In the genomic region with DNA sequence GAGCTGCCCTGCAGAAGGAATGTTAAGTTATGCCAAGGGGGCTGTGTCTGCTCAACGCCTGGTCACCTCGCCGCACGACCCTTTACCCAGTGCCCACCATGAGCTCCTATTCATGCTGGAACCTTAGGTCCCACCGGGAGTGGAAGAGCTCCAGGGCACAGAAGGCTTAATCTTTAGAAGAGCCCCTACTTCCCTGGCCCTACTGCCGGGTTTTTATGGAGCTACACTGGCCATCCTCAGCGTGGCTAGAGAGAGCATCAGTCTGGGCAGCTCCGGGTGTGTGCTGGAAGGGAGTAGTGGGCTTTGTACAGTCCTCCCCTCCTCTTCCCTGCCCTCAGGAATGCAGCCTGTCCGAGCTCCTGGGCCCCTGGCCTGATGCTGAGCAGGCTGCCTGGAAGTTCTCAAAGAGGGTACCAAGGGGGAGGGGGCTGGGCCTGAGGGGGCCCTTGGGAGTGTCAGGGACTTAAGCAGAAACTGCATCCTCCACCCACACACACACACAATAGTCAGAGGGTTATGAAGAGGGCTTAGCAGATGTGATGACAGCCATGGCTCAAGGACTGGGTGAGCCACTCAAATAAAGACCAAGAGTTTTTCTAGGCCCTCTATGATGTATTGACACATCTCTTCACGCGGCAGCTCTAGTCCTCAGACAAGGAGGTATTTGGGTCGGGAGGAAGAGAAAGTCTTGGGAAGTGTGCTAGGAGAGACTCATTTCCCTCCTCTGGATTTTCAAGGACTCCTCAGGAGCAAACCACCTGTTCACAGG, we compare ENCODE assay signal across 9 cellular contexts. TPM values are rescaled to one million over a fixed set of nuclear protein-coding genes. Genes with fewer than 3 reads are reported as not detected.
DNase-seq lines count a peak whose midpoint lies in the region; ATAC-seq and TF ChIP-seq lines count a peak whose summit lies in the region.
"Had no signal": no experiment of that assay in that cellular context is flagged by ENCODE, and none has a peak within 500 bp of the region (broad histone marks: within the 10 kb centered on the region; RNA-seq: fewer than 3 reads in every experiment).

No MANE protein-coding gene starts in this region.

- in situ Hi-C loops in astrocyte of the spinal cord (cut with HindIII; ENCODE audit: low sequenced_read_pairs): no loop called here

- H2AK5ac ChIP-seq in mesendoderm (ENCODE audit: low read length): no peak overlapping the region

- H3K9me3 Mint-ChIP-seq in type B pancreatic cell: no peaks in the 10 kb centered on the region

- no peaks in the 10 kb centered on the region for H3K79me2 ChIP-seq in mesendoderm (ENCODE audit: control insufficient read depth, insufficient read depth, low read length)

- H2BK5ac ChIP-seq in mesendoderm (ENCODE audit: low read length): no peak overlapping the region

- H3K27me3 Mint-ChIP-seq in type B pancreatic cell: peaks cover 27% of the 10 kb centered on the region

- no peak overlapping the region for H3K23ac ChIP-seq in mesendoderm (ENCODE audit: low read length)

- H3K4me1 ChIP-seq in left ventricle myocardium inferior (peaks cover 29% of the 10 kb centered on the region), mesendoderm (ENCODE audit: control insufficient read depth, low read depth, low read length) (peaks cover 6% of the 10 kb centered on the region)

- no peak overlapping the region for H3K18ac ChIP-seq in mesendoderm (ENCODE audit: low read length)

- peaks cover 83% of the 10 kb centered on the region for H3K27me3 ChIP-seq in left ventricle myocardium inferior (ENCODE audit: low read depth)
- peaks cover 3% of the 10 kb centered on the region for H3K27me3 ChIP-seq in mesendoderm (ENCODE audit: insufficient read depth, low read length, poor library complexity)

- TF ChIP-seq CTCF in left ventricle myocardium inferior (IDR thresholded peaks at IDR 0.05; ENCODE audit: borderline replicate concordance): no peak
- no peak for TF ChIP-seq CTCF in astrocyte of the spinal cord (IDR thresholded peaks at IDR 0.05; ENCODE audit: low read depth, low read length)
- TF ChIP-seq CTCF in type B pancreatic cell (conservative IDR thresholded peaks at IDR 0.05): no peak

- ATAC-seq in left cardiac atrium (no peak), GM21381 (IDR thresholded peaks at IDR 0.05; ENCODE audit: unreplicated experiment) (no peak)

- H3K4me2 ChIP-seq in mesendoderm (ENCODE audit: low read length): peak overlapping the region; percentile 2

- H3K9me3 ChIP-seq in left ventricle myocardium inferior (replicated peaks): no peaks in the 10 kb centered on the region

- H3K4me3 ChIP-seq in left ventricle myocardium inferior: peak overlapping the region; percentile 59
- H3K4me3 ChIP-seq in astrocyte of the spinal cord (ENCODE audit: low read depth, low read length): peak overlapping the region; percentile 30
- no peak overlapping the region for H3K4me3 ChIP-seq in mesendoderm (ENCODE audit: low read length)

- H3K4me3 Mint-ChIP-seq in type B pancreatic cell: peak overlapping the region; percentile 79

- H4K5ac ChIP-seq in mesendoderm (ENCODE audit: low read length): no peak overlapping the region

- H3K27ac ChIP-seq in left ventricle myocardium inferior (replicated peaks): no peak overlapping the region
- H3K27ac ChIP-seq in mesendoderm (ENCODE audit: low read depth, low read length): no peak overlapping the region

- H3K36me3 Mint-ChIP-seq in type B pancreatic cell: no peaks in the 10 kb centered on the region

- intact Hi-C loops in left ventricle myocardium inferior (cut with micrococcal nuclease) (no loop called here), left cardiac atrium (cut with DNase I) (no loop called here)

- H3K27ac Mint-ChIP-seq in type B pancreatic cell: peak overlapping the region; percentile 62

- no peak overlapping the region for H4K8ac ChIP-seq in mesendoderm (ENCODE audit: low read depth, low read length)

- H3K9ac ChIP-seq in mesendoderm (ENCODE audit: low read length): peak overlapping the region; percentile 60

- WGBS in mesendoderm (ENCODE audit: extremely low coverage, insufficient coverage, low lambda C conversion rate): no CpG with 5 or more reads among the region's 12 CpGs

- no peak overlapping the region for H3K4ac ChIP-seq in mesendoderm (ENCODE audit: low read depth, low read length)

- H3K36me3 ChIP-seq in left ventricle myocardium inferior (no peaks in the 10 kb centered on the region), mesendoderm (ENCODE audit: control insufficient read depth, insufficient read depth, low read length) (no peaks in the 10 kb centered on the region)

- peaks cover 42% of the 10 kb centered on the region for H3K4me1 Mint-ChIP-seq in type B pancreatic cell (ENCODE audit: unreplicated experiment)

- H2BK120ac ChIP-seq in mesendoderm (ENCODE audit: low read depth, low read length): no peak overlapping the region

- H2BK15ac ChIP-seq in mesendoderm (replicated peaks; ENCODE audit: low read depth): no peak overlapping the region

- peak overlapping the region; percentile 28 for H3K56ac ChIP-seq in mesendoderm (ENCODE audit: low read length)

- DNase-seq in left ventricle myocardium inferior (no peak), left cardiac atrium (no peak), astrocyte of the spinal cord (ENCODE audit: low read depth, low spot score) (no peak), mesendoderm (peak; percentile 21), type B pancreatic cell (ENCODE audit: extremely low spot score, unreplicated experiment) (no peak), NCI-H774 (lab: John Stamatoyannopoulos, UW) (no peak)
- DNase-seq in activated CD4-positive, alpha-beta T cell treated with anti-CD3 and anti-CD28 coated beads, Interleukin-2, amount 50 U/mL, for 48 hours: no peak

- H3K79me1 ChIP-seq in mesendoderm (ENCODE audit: low read length): no peaks in the 10 kb centered on the region

RNA-seq across cellular contexts. Expression of gene FIGNL2, which starts 16.4 kb away (rescaled TPM):
- total RNA-seq in left ventricle myocardium inferior (0.30 TPM), left cardiac atrium (under 1 TPM; 0.39 to 0.47 TPM), type B pancreatic cell (ENCODE audit: low replicate concordance) (5.7 and 17.8 TPM in 2 replicates)
- polyA plus RNA-seq in mesendoderm (2013, experiment 1 of 2): 0.77 TPM
- 0.69 TPM for polyA plus RNA-seq in mesendoderm (2013, experiment 2 of 2)
- polyA plus RNA-seq: keratinocyte had no signal

RNA-seq across cellular contexts. Expression of gene ANKRD33, which starts 23.0 kb away (rescaled TPM):
- total RNA-seq in left ventricle myocardium inferior (not detected), left cardiac atrium (not detected), type B pancreatic cell (ENCODE audit: low replicate concordance) (0.51 and 0.62 TPM in 2 replicates)
- not detected for polyA plus RNA-seq in mesendoderm (2013, experiment 1 of 2)
- polyA plus RNA-seq in mesendoderm (2013, experiment 2 of 2): 0.03 TPM
- polyA plus RNA-seq: keratinocyte had no signal

RNA-seq across cellular contexts. Expression of gene ACVRL1, which starts 42.4 kb away (rescaled TPM):
- total RNA-seq in left ventricle myocardium inferior: 36.9 TPM
- total RNA-seq in left cardiac atrium: 10 to 100 TPM; 44.0 to 65.2 TPM
- polyA plus RNA-seq in mesendoderm (2013, experiment 1 of 2): 0.21 TPM
- polyA plus RNA-seq in mesendoderm (2013, experiment 2 of 2): 0.01 TPM
- 0.46 and 0.95 TPM in 2 replicates for total RNA-seq in type B pancreatic cell (ENCODE audit: low replicate concordance)
- polyA plus RNA-seq: keratinocyte had no signal

Comparison
In these comparisons a context has a peak if more than half of its experiments do, and no peak if none do; other contexts are left out.
1. RNA of gene ACVRL1, which starts 42.4 kb away (total RNA-seq): 44.0 to 65.2 TPM in left cardiac atrium and 36.9 TPM in left ventricle myocardium inferior (single experiment); 0.46 to 0.95 TPM in type B pancreatic cell; every median in the first group is over 10 times any median in the second.